ENCODE assay signal across 29 cellular contexts in the genomic region with DNA sequence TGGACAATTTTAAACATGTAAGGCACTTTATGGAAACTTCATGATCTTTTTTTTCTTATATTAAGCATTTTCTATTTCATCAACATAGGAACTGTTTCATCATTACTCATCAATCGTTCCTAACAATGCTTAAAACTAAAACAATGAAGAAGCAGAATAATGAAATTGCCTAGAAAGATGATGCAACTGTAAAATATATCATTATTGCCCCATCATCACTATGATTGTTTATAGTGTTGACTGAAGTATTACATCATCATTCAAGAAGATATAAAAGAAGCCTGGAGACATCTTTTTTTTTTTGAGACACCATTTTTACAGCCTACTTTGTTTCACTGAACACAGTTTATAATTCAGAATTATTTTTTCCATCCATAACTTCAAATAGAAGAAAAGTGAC.
A peak's percentile ranks its signal among the peaks of the same experiment; 100 is the strongest.
DNase-seq lines count a peak whose midpoint lies in the region; ATAC-seq, FAIRE-seq and TF ChIP-seq lines count a peak whose summit lies in the region.
"Had no signal": no experiment of that assay in that cellular context is flagged by ENCODE, and none has a peak within 500 bp of the region (broad histone marks: within the 10 kb centered on the region; RNA-seq: fewer than 3 reads in every experiment).

No MANE protein-coding gene starts in this region.

- no peak overlapping the region for H3K27ac Mint-ChIP-seq in activated T-cell treated with anti-CD3 and anti-CD28 coated beads, Interleukin-2, amount 50 U/mL, for 72 hours
- H3K27ac Mint-ChIP-seq: B cell; HFFc6; T-helper 1 cell treated with Interleukin-12 subunit alpha and Interleukin-12 subunit beta and Interleukin-4 antibody, amounts not matched to agents 30 μg/mL and 1 μg/mL, for 36 hours had no signal

- CTCF ChIA-PET in mammary epithelial cell (lab: Charles Lee; ENCODE audit: low non-redundant PET), result no interaction called here

- ATAC-seq in HG03045 (IDR thresholded peaks at IDR 0.05; ENCODE audit: unreplicated experiment), result no peak
- no peak for ATAC-seq in activated T-cell treated with anti-CD3 and anti-CD28 coated beads, Interleukin-2, amount 50 U/mL, for 72 hours (replicated peaks in 1 of 2)
- ATAC-seq: A549, PC-3 had no signal

- no peak overlapping the region for H3K9ac ChIP-seq in mammary epithelial cell (ENCODE audit: insufficient read depth, low read length)
- H3K9ac ChIP-seq: GM23248, SK-N-SH had no signal

- intact Hi-C loops in mammary epithelial cell (cut with micrococcal nuclease), result no loop called here

- H3K4me1 Mint-ChIP-seq in activated T-cell treated with anti-CD3 and anti-CD28 coated beads, Interleukin-2, amount 50 U/mL, for 72 hours (ENCODE audit: low read depth), result no peaks in the 10 kb centered on the region
- H3K4me1 Mint-ChIP-seq: B cell had no signal

- H3K27ac ChIP-seq in mammary epithelial cell (ENCODE audit: insufficient read depth, low read depth, low read length), result no peak overlapping the region
- H3K27ac ChIP-seq: A549, C4-2B, GM23248 had no signal

- no peaks in the 10 kb centered on the region for H4K20me1 ChIP-seq in mammary epithelial cell (ENCODE audit: insufficient read depth, low read length)

- H3K4me3 Mint-ChIP-seq in activated T-cell treated with anti-CD3 and anti-CD28 coated beads, Interleukin-2, amount 50 U/mL, for 72 hours, result no peak overlapping the region
- H3K4me3 Mint-ChIP-seq: B cell; HFFc6; T-helper 1 cell treated with Interleukin-12 subunit alpha and Interleukin-12 subunit beta and Interleukin-4 antibody, amounts not matched to agents 30 μg/mL and 1 μg/mL, for 36 hours had no signal

- WGBS in mammary epithelial cell (ENCODE audit: low coverage, missing lambda C conversion rate), result 33% methylated on average over 1 of the region's 1 CpG

- no TSS peak for BruUV-seq in mammary epithelial cell (replicated peaks; lab: Mats Ljungman, UMichigan)

- H3K27me3 Mint-ChIP-seq in activated T-cell treated with anti-CD3 and anti-CD28 coated beads, Interleukin-2, amount 50 U/mL, for 72 hours (ENCODE audit: low read depth), result no peaks in the 10 kb centered on the region
- H3K27me3 Mint-ChIP-seq: B cell had no signal

- TF ChIP-seq CTCF in D721Med (IDR thresholded peaks at IDR 0.05; ENCODE audit: insufficient read depth, missing control alignments), result no peak
- no peak for TF ChIP-seq CTCF in mammary epithelial cell (conservative IDR thresholded peaks at IDR 0.05 in 1 of 2, IDR thresholded peaks at IDR 0.05 in 1 of 2; ENCODE audit: extremely low read depth in 1 of 2, insufficient read depth in 1 of 2, low read depth in 1 of 2, low read length in 2 of 2)
- TF ChIP-seq CTCF in fibroblast of the aortic adventitia (IDR thresholded peaks at IDR 0.05; ENCODE audit: insufficient read depth, low read length), result no peak

- no peak overlapping the region for H2AFZ ChIP-seq in mammary epithelial cell (ENCODE audit: low read depth, low read length)
- H2AFZ ChIP-seq: GM23248 had no signal

- peak; percentile 25 for FAIRE-seq in D721Med (lab: Jason Lieb, UNC)
- FAIRE-seq: A549, GM18507 had no signal

- DNase-seq in D721Med (ENCODE audit: insufficient read length, low spot score) (no peak), HS-5 (ENCODE audit: low read depth) (peak; percentile 2), mammary epithelial cell (peak; percentile 0), fibroblast of the aortic adventitia (ENCODE audit: low read depth) (peak; percentile 61), NCI-H128 (lab: John Stamatoyannopoulos, UW; ENCODE audit: unreplicated experiment) (no peak)
- DNase-seq in activated T-cell treated with anti-CD3 and anti-CD28 coated beads, Interleukin-2, amount 50 U/mL, for 72 hours, result no peak
- DNase-seq: Calu3, DMS153, GM23248, H7, HFFc6, KG1, MM.1S, NCI-H1092, NCI-H1436 treated with DMSO at 0.1 percent for 48 hours, NCI-H187 treated with DMSO at 0.1 percent for 48 hours, NCI-H2171 treated with DMSO at 0.1 percent for 48 hours, NCI-H345, NCI-H524, NCI-H774, PC-3, SK-N-SH, SW 1271 had no signal

- H3K4me1 ChIP-seq in mammary epithelial cell (ENCODE audit: insufficient read depth, low read length), result no peaks in the 10 kb centered on the region
- H3K4me1 ChIP-seq: A549 had no signal

- peaks cover 0 to 5% of the 10 kb centered on the region in 2 donors for H3K9me3 Mint-ChIP-seq in activated T-cell treated with anti-CD3 and anti-CD28 coated beads, Interleukin-2, amount 50 U/mL, for 72 hours
- H3K9me3 Mint-ChIP-seq: T-helper 1 cell treated with Interleukin-12 subunit alpha and Interleukin-12 subunit beta and Interleukin-4 antibody, amounts not matched to agents 30 μg/mL and 1 μg/mL, for 36 hours had no signal

- H3K4me2 ChIP-seq in mammary epithelial cell (ENCODE audit: insufficient read depth, low read depth, low read length), result no peak overlapping the region
- H3K4me2 ChIP-seq: A549, SK-N-SH had no signal

- H3K9me3 ChIP-seq in mammary epithelial cell (replicated peaks; ENCODE audit: insufficient read depth, low read length), result no peaks in the 10 kb centered on the region
- H3K9me3 ChIP-seq: A549, SK-N-SH had no signal

- no peaks in the 10 kb centered on the region for H3K36me3 Mint-ChIP-seq in activated T-cell treated with anti-CD3 and anti-CD28 coated beads, Interleukin-2, amount 50 U/mL, for 72 hours (ENCODE audit: insufficient read depth in 2 of 2)

- H3K27me3 ChIP-seq in mammary epithelial cell (ENCODE audit: insufficient read depth, low read length), result no peaks in the 10 kb centered on the region

- no peak overlapping the region for H3K4me3 ChIP-seq in mammary epithelial cell (replicated peaks in 1 of 3; ENCODE audit: insufficient read depth in 1 of 3, low read depth in 2 of 3, low read length in 3 of 3)
- no peak overlapping the region for H3K4me3 ChIP-seq in fibroblast of the aortic adventitia (ENCODE audit: low read depth, low read length)
- H3K4me3 ChIP-seq: A549, GM23248 had no signal

- H3K36me3 ChIP-seq in mammary epithelial cell (ENCODE audit: insufficient read depth, low read length), result no peaks in the 10 kb centered on the region

- in situ Hi-C loops in mammary epithelial cell (cut with MboI; ENCODE audit: low sequenced_read_pairs in 2 of 2), result no loop called here

- H3K79me2 ChIP-seq in mammary epithelial cell (ENCODE audit: insufficient read depth, low read length), result no peaks in the 10 kb centered on the region

- dilution Hi-C loops in mammary epithelial cell (cut with HindIII; ENCODE audit: low sequenced_read_pairs), result no loop called here

Comparison
In these comparisons a context has a peak if more than half of its experiments do, and no peak if none do; other contexts are left out.
1. DNase-seq: peak in HS-5 (single experiment), mammary epithelial cell (single experiment) and fibroblast of the aortic adventitia (single experiment); none in D721Med (single experiment), NCI-H128 (single experiment) and activated T-cell treated with anti-CD3 and anti-CD28 coated beads, Interleukin-2, amount 50 U/mL, for 72 hours (0 of 2).